In the genomic region with DNA sequence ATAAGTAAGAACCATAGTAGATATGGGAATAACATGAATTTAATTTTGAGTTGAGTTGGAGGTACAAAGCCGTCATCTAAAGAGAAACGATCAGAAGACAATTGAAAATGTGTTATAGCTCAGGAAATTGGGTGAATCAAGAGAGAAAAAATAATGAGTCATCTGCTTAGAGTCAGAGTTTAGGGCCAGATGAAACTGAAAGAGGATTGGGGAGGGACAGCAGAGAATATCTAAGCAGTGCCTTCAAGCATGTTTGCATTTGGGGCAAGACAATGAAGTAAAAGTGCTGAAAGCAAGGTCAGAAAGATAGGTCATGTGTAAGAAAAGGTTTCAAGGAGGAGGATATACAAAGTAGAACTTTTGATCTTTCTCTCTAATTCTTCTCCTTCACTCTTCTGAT, we compare ENCODE assay signal across 27 cellular contexts. TPM values are rescaled to one million over a fixed set of nuclear protein-coding genes. Genes with fewer than 3 reads are reported as not detected.
DNase-seq lines count a peak whose midpoint lies in the region; ATAC-seq, FAIRE-seq and TF ChIP-seq lines count a peak whose summit lies in the region.
"Had no signal": no experiment of that assay in that cellular context is flagged by ENCODE, and none has a peak within 500 bp of the region (broad histone marks: within the 10 kb centered on the region; RNA-seq: fewer than 3 reads in every experiment).

No MANE protein-coding gene starts in this region.

- FAIRE-seq in bronchial epithelial cell (lab: Jason Lieb, UNC), result no peak
- FAIRE-seq: astrocyte had no signal

- H3K27me3 ChIP-seq in bronchial epithelial cell (ENCODE audit: control insufficient read depth, insufficient read depth, low read length) (no peaks in the 10 kb centered on the region), HAP-1 (ENCODE audit: low read depth) (no peaks in the 10 kb centered on the region)
- H3K27me3 ChIP-seq: colonic mucosa, vagina had no signal

- intact Hi-C loops in head of caudate nucleus (cut with DNase I), result no loop called here

- H3K4me3 ChIP-seq in bronchial epithelial cell (ENCODE audit: low read depth, low read length), result no peak overlapping the region
- no peak overlapping the region for H3K4me3 ChIP-seq in HAP-1
- H3K4me3 ChIP-seq: colonic mucosa, skin epidermis, vagina had no signal

- CTCF ChIA-PET in GM10248 (lab: Yijun Ruan, JAX), result no interaction called here

- ATAC-seq in GM19324 (IDR thresholded peaks at IDR 0.05; ENCODE audit: low FRiP score, unreplicated experiment), result peak; percentile 96
- peak; percentile 76 for ATAC-seq in HG03354 (IDR thresholded peaks at IDR 0.05; ENCODE audit: poor library complexity, severe bottlenecking, unreplicated experiment)
- no peak for ATAC-seq in HG03469 (IDR thresholded peaks at IDR 0.05; ENCODE audit: unreplicated experiment)
- ATAC-seq: CD8-positive, alpha-beta T cell; natural killer cell; Right ventricle myocardium inferior had no signal

- H3K9me3 ChIP-seq in HAP-1, result no peaks in the 10 kb centered on the region
- H3K9me3 ChIP-seq: colonic mucosa had no signal

- POLR2A ChIA-PET in GM10248 (lab: Yijun Ruan, JAX), result no interaction called here

- no peaks in the 10 kb centered on the region for H3K4me1 ChIP-seq in HAP-1
- H3K4me1 ChIP-seq: colonic mucosa, vagina had no signal

- in situ Hi-C loops in HAP-1 (cut with MboI; ENCODE audit: low sequenced_read_pairs), result no loop called here

- H3K36me3 ChIP-seq in bronchial epithelial cell (ENCODE audit: control insufficient read depth, insufficient read depth, low read length) (no peaks in the 10 kb centered on the region), HAP-1 (replicated peaks) (no peaks in the 10 kb centered on the region)
- H3K36me3 ChIP-seq: colonic mucosa, vagina had no signal

- TF ChIP-seq CTCF in GM10248 (IDR thresholded peaks at IDR 0.05; ENCODE audit: control extremely low read depth, extremely low read depth, low read depth, missing control alignments), result no peak
- no peak for TF ChIP-seq CTCF in bronchial epithelial cell (IDR thresholded peaks at IDR 0.05; ENCODE audit: insufficient read depth, low read length, severe bottlenecking)

- peak; percentile 9 for DNase-seq in GM10248 (ENCODE audit: extremely low spot score)
- DNase-seq in bronchial epithelial cell (ENCODE audit: low read depth), result peak; percentile 23
- DNase-seq in HAP-1 (ENCODE audit: low spot score in 2 of 2), result no peak
- no peak for DNase-seq in ecto neural progenitor cell (ENCODE audit: low spot score)
- DNase-seq in head of caudate nucleus, result no peak
- DNase-seq: activated CD4-positive, alpha-beta T cell treated with anti-CD3 and anti-CD28 coated beads, Interleukin-2, amount 50 U/mL, for 48 hours; activated naive CD4-positive, alpha-beta T cell treated with Interleukin-2 at 50 U/mL for 16 hours; activated T-cell treated with anti-CD3 and anti-CD28 coated beads for 4 hours; CD8-positive, alpha-beta T cell; colonic mucosa; foreskin fibroblast; GOT3; kidney glomerular epithelial cell; mesendoderm; natural killer cell; NCI-H1436 treated with DMSO at 0.1 percent for 48 hours; posterior cingulate gyrus; stimulated activated CD4-positive, alpha-beta T cell treated with anti-CD3 and anti-CD28 coated beads, Interleukin-4, amount 100 ng/mL, for 24 hours; substantia nigra had no signal

RNA-seq across cellular contexts. Expression of a gene that starts 49.4 kb away (rescaled TPM):
- under 0.01 TPM in 1 of 2 replicates, not detected in the other for total RNA-seq in bronchial epithelial cell
- total RNA-seq: astrocyte; CD8-positive, alpha-beta T cell; colonic mucosa; natural killer cell; Right ventricle myocardium inferior; T-helper 1 cell treated with Interleukin-12 subunit alpha and Interleukin-12 subunit beta and Interleukin-4 antibody, amounts not matched to agents 30 ng/mL and 1 ng/mL, for 36 hours; vagina had no signal

Comparison
In these comparisons a context has a peak if more than half of its experiments do, and no peak if none do; other contexts are left out.
1. DNase-seq: peak in GM10248 (single experiment) and bronchial epithelial cell (single experiment); none in HAP-1 (0 of 2), ecto neural progenitor cell (single experiment) and head of caudate nucleus (0 of 42).